ENCODE assay signal across 8 cellular contexts in genomic region chr13:113393226-113393571, GRCh38. TPM values are rescaled to one million over a fixed set of nuclear protein-coding genes. Genes with fewer than 3 reads are reported as not detected.
DNase-seq lines count a peak whose midpoint lies in the region; ATAC-seq and TF ChIP-seq lines count a peak whose summit lies in the region.

No MANE protein-coding gene starts in this region.

- no peak for DNase-seq in RWPE2 (ENCODE audit: low spot score)
- no peak for DNase-seq in fibroblast of pulmonary artery (ENCODE audit: low read depth)
- DNase-seq in psoas muscle = no peak
- DNase-seq in NCI-H1048 (lab: John Stamatoyannopoulos, UW) = no peak
- no peak for DNase-seq in HUDEP-2 (lab: John Stamatoyannopoulos, UW; ENCODE audit: unreplicated experiment in 76 of 76)

- H3K9me3 ChIP-seq in RWPE2 (ENCODE audit: severe bottlenecking) (no peaks in the 10 kb centered on the region), psoas muscle (no peaks in the 10 kb centered on the region)

- H3K27me3 ChIP-seq in RWPE2 (ENCODE audit: insufficient read depth, poor library complexity, severe bottlenecking) (no peaks in the 10 kb centered on the region), psoas muscle (ENCODE audit: insufficient read depth in 3 of 3, low read length in 2 of 3) (no peaks in the 10 kb centered on the region)

- no peak for TF ChIP-seq CTCF in RWPE2 (IDR thresholded peaks at IDR 0.05; ENCODE audit: poor library complexity, severe bottlenecking)
- no peak for TF ChIP-seq CTCF in fibroblast of pulmonary artery (IDR thresholded peaks at IDR 0.05; ENCODE audit: low read length, missing control alignments)
- TF ChIP-seq CTCF in psoas muscle (IDR thresholded peaks at IDR 0.05) = no peak

- H3K4me3 ChIP-seq in RWPE2 (ENCODE audit: severe bottlenecking) (peak overlapping the region; percentile 42), fibroblast of pulmonary artery (replicated peaks; ENCODE audit: low read depth, low read length) (peak overlapping the region; percentile 68), psoas muscle (peak overlapping the region; percentile 84)

- H3K36me3 ChIP-seq in RWPE2 (ENCODE audit: low read depth) (no peaks in the 10 kb centered on the region), psoas muscle (ENCODE audit: insufficient read depth in 1 of 2, low read depth in 1 of 2) (no peaks in the 10 kb centered on the region)

- H3K27ac ChIP-seq in RWPE2 (ENCODE audit: poor library complexity, severe bottlenecking) (no peak overlapping the region), psoas muscle (no peak overlapping the region)

- intact Hi-C loops in psoas muscle (cut with DNase I) = loop anchor here (5.0 to 10.0 kb wide), 4 partner anchors 66 to 446 kb away; no protein-coding TSS in a partner anchor

- WGBS in psoas muscle, 3 donors = 39 to 65% (median 44%) methylated on average over 13 of the region's 13 CpGs

- peak; percentile 11 for ATAC-seq in GM21360 (IDR thresholded peaks at IDR 0.05; ENCODE audit: unreplicated experiment)
- no peak for ATAC-seq in RWPE2 (ENCODE audit: low read depth)
- ATAC-seq in psoas muscle = peak; percentile 0 to 12 (median 7)
- ATAC-seq in HG03108 (IDR thresholded peaks at IDR 0.05; ENCODE audit: unreplicated experiment) = no peak
- ATAC-seq in HG02970 (IDR thresholded peaks at IDR 0.05; ENCODE audit: low FRiP score, unreplicated experiment) = no peak

- H3K4me1 ChIP-seq in RWPE2 (ENCODE audit: insufficient read depth, poor library complexity, severe bottlenecking) = no peaks in the 10 kb centered on the region
- peaks cover 8% of the 10 kb centered on the region for H3K4me1 ChIP-seq in psoas muscle

RNA-seq across cellular contexts. Expression of gene GRTP1, which starts 29.3 kb away (rescaled TPM):
- total RNA-seq in psoas muscle = 1 to 10 TPM; 1.5 to 4.5 (median 3.7) TPM
- polyA plus RNA-seq in psoas muscle = 1 to 10 TPM; 4.3 to 4.7 (median 4.4) TPM

Comparison
In these comparisons a context has a peak if more than half of its experiments do, and no peak if none do; other contexts are left out.
1. ATAC-seq: peak in GM21360 (single experiment) and psoas muscle (4 of 4); none in RWPE2 (single experiment), HG03108 (single experiment) and HG02970 (single experiment).
2. Peak in every context shown above with its lines, with median percentiles within 50 percentile points of each other: H3K4me3 ChIP-seq.